8 cellular contexts compared by ENCODE assay signal in genomic region chr14:90397401-90398314, GRCh38. TPM values are rescaled to one million over a fixed set of nuclear protein-coding genes. Genes with fewer than 3 reads are reported as not detected.
DNase-seq lines count a peak whose midpoint lies in the region; ATAC-seq, FAIRE-seq and TF ChIP-seq lines count a peak whose summit lies in the region.

No MANE protein-coding gene starts in this region.

- peak overlapping the region; percentile 95 for H3K4me3 Mint-ChIP-seq in nephron progenitor cell

- peaks cover 30% of the 10 kb centered on the region for H3K4me1 Mint-ChIP-seq in nephron progenitor cell

- DNase-seq in A673 (ENCODE audit: low spot score) (peak; percentile 70), GM18507 (ENCODE audit: extremely low spot score, insufficient read length, low read depth) (peak; percentile 51), PC-3 (peak; percentile 51), fibroblast of pulmonary artery (ENCODE audit: low read depth) (peak; percentile 29), nephron progenitor cell (peak; percentile 68)
- peak; percentile 28 to 54 for DNase-seq in activated T-helper 1 cell treated with anti-CD3 and anti-CD28 coated beads, Interleukin-2, amount 50 U/mL, for 16 hours (ENCODE audit: low read depth in 1 of 2, low spot score in 1 of 2)

- H3K4me3 ChIP-seq in A673 (ENCODE audit: low read depth, low read length, poor library complexity, severe bottlenecking) (peak overlapping the region; percentile 90), PC-3 (ENCODE audit: low read length) (peak overlapping the region; percentile 95), fibroblast of pulmonary artery (replicated peaks; ENCODE audit: low read depth, low read length) (peak overlapping the region; percentile 97), stomach smooth muscle (ENCODE audit: low read length in 2 of 2) (peak overlapping the region; percentile 96 to 97)

- peak; percentile 23 for ATAC-seq in HG03097 (IDR thresholded peaks at IDR 0.05; ENCODE audit: low FRiP score, unreplicated experiment)
- peak; percentile 44 for ATAC-seq in PC-3

- POLR2A ChIA-PET in A673 (lab: Charles Lee; ENCODE audit: low non-redundant PET) (interaction anchor here (0.5 to 0.6 kb wide), 2 partner anchors 19 to 42 kb away, joined by 3 read pairs; no protein-coding TSS in a partner anchor), PC-3 (lab: Charles Lee; ENCODE audit: unreplicated experiment) (interaction anchor here (0.6 to 1.0 kb wide), 8 partner anchors 12 to 592 kb away, joined by 3 to 9 read pairs (median 5); no protein-coding TSS in a partner anchor)

- peak overlapping the region; percentile 89 for H3K27ac Mint-ChIP-seq in nephron progenitor cell

- intact Hi-C loops in A673 (cut with micrococcal nuclease; ENCODE audit: unreplicated experiment) = loop anchor here (2.0 to 5.0 kb wide), 3 partner anchors 15 to 120 kb away; no protein-coding TSS in a partner anchor
- intact Hi-C loops in PC-3 (cut with micrococcal nuclease) = loop anchor here (1.0 to 5.0 kb wide), 5 partner anchors 14 to 740 kb away; no protein-coding TSS in a partner anchor

- peaks cover 13% of the 10 kb centered on the region for H3K27me3 Mint-ChIP-seq in nephron progenitor cell (ENCODE audit: low read depth, poor library complexity)

- peaks cover 5% of the 10 kb centered on the region for H3K9me3 Mint-ChIP-seq in nephron progenitor cell

- peaks cover 53% of the 10 kb centered on the region for H3K79me2 ChIP-seq in PC-3 (ENCODE audit: low read length)

- H3K9me3 ChIP-seq in A673 (ENCODE audit: low read depth, low read length, poor library complexity, severe bottlenecking) (no peaks in the 10 kb centered on the region), PC-3 (ENCODE audit: low read length) (no peaks in the 10 kb centered on the region), stomach smooth muscle (ENCODE audit: control insufficient read depth in 2 of 2, low read length in 2 of 2) (no peaks in the 10 kb centered on the region)

- H3K27me3 ChIP-seq in A673 (replicated peaks; ENCODE audit: insufficient read depth, low read depth, low read length, poor library complexity) = no peaks in the 10 kb centered on the region
- H3K27me3 ChIP-seq in PC-3 (ENCODE audit: low read length) = no peaks in the 10 kb centered on the region
- H3K27me3 ChIP-seq in stomach smooth muscle (ENCODE audit: control insufficient read depth in 1 of 2, insufficient read depth in 2 of 2, low read length in 2 of 2) = no peaks in the 10 kb centered on the region

- CTCF ChIA-PET in A673 (lab: Charles Lee) (interaction anchor here (1.1 kb wide), 1 partner anchor 96 kb away, joined by 3 read pairs; no protein-coding TSS in a partner anchor), PC-3 (lab: Charles Lee) (interaction anchor here (0.6 to 1.1 kb wide), 5 partner anchors 12 to 361 kb away, joined by 3 to 10 read pairs (median 5); no protein-coding TSS in a partner anchor)

- H3K27ac ChIP-seq in A673 (ENCODE audit: low read depth, low read length, poor library complexity, severe bottlenecking) (peak overlapping the region; percentile 82), PC-3 (ENCODE audit: low read length) (0 out of 2 replicates have a peak overlapping the region, but pooled peaks have one; percentile 3), stomach smooth muscle (ENCODE audit: low read length) (peak overlapping the region; percentile 91)

- H4K20me1 ChIP-seq in PC-3 (ENCODE audit: low read length) = peaks cover 42% of the 10 kb centered on the region

- peaks cover 40% of the 10 kb centered on the region for H3K4me1 ChIP-seq in A673 (ENCODE audit: insufficient read depth, low read length, poor library complexity, severe bottlenecking)
- peaks cover 23% of the 10 kb centered on the region for H3K4me1 ChIP-seq in PC-3 (ENCODE audit: insufficient read depth, low read length)
- H3K4me1 ChIP-seq in stomach smooth muscle (ENCODE audit: control insufficient read depth, insufficient read depth, low read length) = peaks cover 32% of the 10 kb centered on the region

- peaks cover 30% of the 10 kb centered on the region for H3K36me3 ChIP-seq in A673 (ENCODE audit: insufficient read depth, low read length, poor library complexity, severe bottlenecking)
- peaks cover 30% of the 10 kb centered on the region for H3K36me3 ChIP-seq in PC-3 (ENCODE audit: low read depth, low read length)
- peaks cover 19 to 20% of the 10 kb centered on the region in 2 donors for H3K36me3 ChIP-seq in stomach smooth muscle (ENCODE audit: control insufficient read depth in 2 of 2, insufficient read depth in 2 of 2, low read length in 2 of 2)

- TF ChIP-seq CTCF in A673 (conservative IDR thresholded peaks at IDR 0.05; ENCODE audit: low read depth, low read length) (no peak), PC-3 (conservative IDR thresholded peaks at IDR 0.05; ENCODE audit: low read depth, low read length) (no peak), fibroblast of pulmonary artery (IDR thresholded peaks at IDR 0.05; ENCODE audit: low read length, missing control alignments) (no peak), nephron progenitor cell (IDR thresholded peaks at IDR 0.05) (no peak)

- FAIRE-seq in GM18507 (lab: Jason Lieb, UNC) = no peak

- H3K36me3 Mint-ChIP-seq in nephron progenitor cell (ENCODE audit: low read depth) = peaks cover 24% of the 10 kb centered on the region

- BruUV-seq in A673 (replicated peaks; lab: Mats Ljungman, UMichigan) = no TSS peak
- BruUV-seq in PC-3 (replicated peaks; lab: Mats Ljungman, UMichigan) = no TSS peak

- H3K9ac ChIP-seq in PC-3 (ENCODE audit: low read length) (peak overlapping the region; percentile 79), stomach smooth muscle (ENCODE audit: low read length in 2 of 2) (peak overlapping the region; percentile 85 to 91)

- H3K4me2 ChIP-seq in PC-3 (ENCODE audit: low read length) = peak overlapping the region; percentile 86

- H2AFZ ChIP-seq in PC-3 (ENCODE audit: low read length) = no peak overlapping the region

- H3F3A ChIP-seq in PC-3 (ENCODE audit: low read length, unreplicated experiment) = no peaks in the 10 kb centered on the region

- no peaks in the 10 kb centered on the region for H3K9me2 ChIP-seq in PC-3 (replicated peaks; ENCODE audit: low read length)

RNA-seq across cellular contexts. Expression of gene CALM1, which starts 0.8 kb away (rescaled TPM):
- total RNA-seq in A673 (2021) (961 and 998 TPM in 2 replicates), PC-3 (2014; rRNA removed) (594 and 1,162 TPM in 2 replicates)

Comparison
In these comparisons a context has a peak if more than half of its experiments do, and no peak if none do; other contexts are left out.
1. Peak in every context shown above with its lines: DNase-seq, ATAC-seq, H3K4me3 ChIP-seq and H3K27ac ChIP-seq.
2. H3K27ac ChIP-seq: peak in every context shown above with its lines; median percentile 91 in stomach smooth muscle; 82 in A673; 3 in PC-3.